ENCODE assay signal across 2 cellular contexts in the genomic region with DNA sequence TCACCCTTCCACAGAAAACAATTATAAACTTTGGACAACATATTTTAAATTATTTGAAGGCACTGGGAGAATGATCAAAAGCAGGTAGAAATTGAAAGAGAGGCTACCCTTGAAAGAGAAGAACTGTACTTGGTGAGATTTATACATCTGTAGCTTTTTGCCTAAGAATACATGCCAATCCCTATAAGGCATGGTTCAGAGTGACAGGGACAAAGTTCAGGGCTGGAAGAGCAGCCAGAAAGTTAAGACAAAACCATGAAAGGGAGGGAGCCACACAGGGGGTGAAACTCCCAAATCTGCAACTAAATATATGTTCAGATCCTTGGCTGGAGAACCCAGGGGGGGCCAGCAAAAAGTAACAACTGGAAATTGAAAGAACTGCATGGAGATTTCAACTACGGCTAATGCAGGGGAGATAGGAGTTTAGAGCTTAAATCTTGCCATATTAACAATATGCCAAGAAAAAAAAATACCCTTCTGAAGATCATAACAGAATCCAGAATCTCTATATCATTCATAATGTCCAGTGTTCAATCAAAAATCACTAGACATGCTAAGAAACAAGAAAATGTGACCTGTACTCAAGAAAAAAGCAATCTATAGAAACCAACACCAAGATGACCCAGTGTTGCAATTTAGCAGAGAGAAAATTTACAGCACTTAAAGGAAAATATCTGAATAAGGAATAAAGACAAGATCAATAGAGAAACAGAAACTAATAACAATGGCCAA.
TF ChIP-seq lines count a peak whose summit lies in the region.

No MANE protein-coding gene starts in this region.

TF ChIP-seq in HepG2, 621 proteins besides CTCF, POLR2A, EP300 and RAD21:
- TF ChIP-seq LCORL (IDR thresholded peaks at IDR 0.05) (no peak), LCORL (CRISPR knock-in tag; IDR thresholded peaks at IDR 0.05) (0 out of 2 replicates have a peak, but pooled peaks have one; percentile 25), TEAD3 (CRISPR knock-in tag; optimal IDR thresholded peaks at IDR 0.05; ENCODE audit: borderline replicate concordance) (peak; percentile 21), SRF (IDR thresholded peaks at IDR 0.05; ENCODE audit: low read depth, low read length) (peak; percentile 87), ZKSCAN1 (IDR thresholded peaks at IDR 0.05; ENCODE audit: low read length) (no peak), HNF4A (CRISPR knock-in tag; IDR thresholded peaks at IDR 0.05) (peak; percentile 66)
- TF ChIP-seq, protein P1, sequence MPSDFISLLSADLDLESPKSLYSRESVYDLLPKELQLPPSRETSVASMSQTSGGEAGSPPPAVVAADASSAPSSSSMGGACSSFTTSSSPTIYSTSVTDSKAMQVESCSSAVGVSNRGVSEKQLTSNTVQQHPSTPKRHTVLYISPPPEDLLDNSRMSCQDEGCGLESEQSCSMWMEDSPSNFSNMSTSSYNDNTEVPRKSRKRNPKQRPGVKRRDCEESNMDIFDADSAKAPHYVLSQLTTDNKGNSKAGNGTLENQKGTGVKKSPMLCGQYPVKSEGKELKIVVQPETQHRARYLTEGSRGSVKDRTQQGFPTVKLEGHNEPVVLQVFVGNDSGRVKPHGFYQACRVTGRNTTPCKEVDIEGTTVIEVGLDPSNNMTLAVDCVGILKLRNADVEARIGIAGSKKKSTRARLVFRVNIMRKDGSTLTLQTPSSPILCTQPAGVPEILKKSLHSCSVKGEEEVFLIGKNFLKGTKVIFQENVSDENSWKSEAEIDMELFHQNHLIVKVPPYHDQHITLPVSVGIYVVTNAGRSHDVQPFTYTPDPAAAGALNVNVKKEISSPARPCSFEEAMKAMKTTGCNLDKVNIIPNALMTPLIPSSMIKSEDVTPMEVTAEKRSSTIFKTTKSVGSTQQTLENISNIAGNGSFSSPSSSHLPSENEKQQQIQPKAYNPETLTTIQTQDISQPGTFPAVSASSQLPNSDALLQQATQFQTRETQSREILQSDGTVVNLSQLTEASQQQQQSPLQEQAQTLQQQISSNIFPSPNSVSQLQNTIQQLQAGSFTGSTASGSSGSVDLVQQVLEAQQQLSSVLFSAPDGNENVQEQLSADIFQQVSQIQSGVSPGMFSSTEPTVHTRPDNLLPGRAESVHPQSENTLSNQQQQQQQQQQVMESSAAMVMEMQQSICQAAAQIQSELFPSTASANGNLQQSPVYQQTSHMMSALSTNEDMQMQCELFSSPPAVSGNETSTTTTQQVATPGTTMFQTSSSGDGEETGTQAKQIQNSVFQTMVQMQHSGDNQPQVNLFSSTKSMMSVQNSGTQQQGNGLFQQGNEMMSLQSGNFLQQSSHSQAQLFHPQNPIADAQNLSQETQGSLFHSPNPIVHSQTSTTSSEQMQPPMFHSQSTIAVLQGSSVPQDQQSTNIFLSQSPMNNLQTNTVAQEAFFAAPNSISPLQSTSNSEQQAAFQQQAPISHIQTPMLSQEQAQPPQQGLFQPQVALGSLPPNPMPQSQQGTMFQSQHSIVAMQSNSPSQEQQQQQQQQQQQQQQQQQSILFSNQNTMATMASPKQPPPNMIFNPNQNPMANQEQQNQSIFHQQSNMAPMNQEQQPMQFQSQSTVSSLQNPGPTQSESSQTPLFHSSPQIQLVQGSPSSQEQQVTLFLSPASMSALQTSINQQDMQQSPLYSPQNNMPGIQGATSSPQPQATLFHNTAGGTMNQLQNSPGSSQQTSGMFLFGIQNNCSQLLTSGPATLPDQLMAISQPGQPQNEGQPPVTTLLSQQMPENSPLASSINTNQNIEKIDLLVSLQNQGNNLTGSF (CRISPR knock-in tag; IDR thresholded peaks at IDR 0.05), result no peak
TF ChIP-seq in HepG2: peak in this region for 4.

TF ChIP-seq in HEK293, 187 proteins besides CTCF, POLR2A, EP300 and RAD21:
- TF ChIP-seq, protein P2, sequence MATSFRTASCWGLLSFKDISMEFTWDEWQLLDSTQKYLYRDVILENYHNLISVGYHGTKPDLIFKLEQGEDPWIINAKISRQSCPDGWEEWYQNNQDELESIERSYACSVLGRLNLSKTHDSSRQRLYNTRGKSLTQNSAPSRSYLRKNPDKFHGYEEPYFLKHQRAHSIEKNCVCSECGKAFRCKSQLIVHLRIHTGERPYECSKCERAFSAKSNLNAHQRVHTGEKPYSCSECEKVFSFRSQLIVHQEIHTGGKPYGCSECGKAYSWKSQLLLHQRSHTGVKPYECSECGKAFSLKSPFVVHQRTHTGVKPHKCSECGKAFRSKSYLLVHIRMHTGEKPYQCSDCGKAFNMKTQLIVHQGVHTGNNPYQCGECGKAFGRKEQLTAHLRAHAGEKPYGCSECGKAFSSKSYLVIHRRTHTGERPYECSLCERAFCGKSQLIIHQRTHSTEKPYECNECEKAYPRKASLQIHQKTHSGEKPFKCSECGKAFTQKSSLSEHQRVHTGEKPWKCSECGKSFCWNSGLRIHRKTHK (tag by site-specific recombination; IDR thresholded peaks at IDR 0.05), result peak; percentile 93
- TF ChIP-seq ZNF175 (tag by site-specific recombination; IDR thresholded peaks at IDR 0.05), result no peak
